Comparison of ENCODE assay signal across 10 cellular contexts in genomic region chr17:39794249-39794970, GRCh38. TPM values are rescaled to one million over a fixed set of nuclear protein-coding genes. Genes with fewer than 3 reads are reported as not detected.
A peak's percentile ranks its signal among the peaks of the same experiment; 100 is the strongest.
DNase-seq lines count a peak whose midpoint lies in the region; ATAC-seq and TF ChIP-seq lines count a peak whose summit lies in the region.
"Had no signal": no experiment of that assay in that cellular context is flagged by ENCODE, and none has a peak within 500 bp of the region (broad histone marks: within the 10 kb centered on the region; RNA-seq: fewer than 3 reads in every experiment).

No MANE protein-coding gene starts in this region.

- peak overlapping the region; percentile 22 to 82 (median 74) for H3K4me3 Mint-ChIP-seq in CD8-positive, alpha-beta memory T cell
- H3K4me3 Mint-ChIP-seq in activated CD8-positive, alpha-beta T cell treated with anti-CD3 and anti-CD28 coated beads for 36 hours = peak overlapping the region; percentile 9

- H3K4me1 Mint-ChIP-seq in CD8-positive, alpha-beta memory T cell = peaks cover 67 to 85% (median 84%) of the 10 kb centered on the region in 3 donors
- peaks cover 75% of the 10 kb centered on the region for H3K4me1 Mint-ChIP-seq in activated CD8-positive, alpha-beta T cell treated with anti-CD3 and anti-CD28 coated beads for 36 hours (ENCODE audit: low read depth)

- no peaks in the 10 kb centered on the region for H3K9me2 ChIP-seq in hepatocyte (replicated peaks; ENCODE audit: insufficient read depth)

- peak in 3 of 5 donors; percentile 45 to 57 (median 48) for DNase-seq in CD8-positive, alpha-beta memory T cell
- DNase-seq in activated CD8-positive, alpha-beta T cell treated with anti-CD3 and anti-CD28 coated beads for 36 hours = peak; percentile 62
- no peak for DNase-seq in esophagus squamous epithelium (lab: John Stamatoyannopoulos, UW)
- no peak for DNase-seq in activated CD8-positive, alpha-beta memory T cell treated with anti-CD3 and anti-CD28 coated beads, Interleukin-2, amount 50 U/mL, for 4 hours
- no peak for DNase-seq in heart left ventricle
- no peak for DNase-seq in hepatocyte (ENCODE audit: low spot score)
- DNase-seq: NCI-H774 had no signal

- no peak for TF ChIP-seq CTCF in activated CD8-positive, alpha-beta T cell treated with anti-CD3 and anti-CD28 coated beads for 36 hours (IDR thresholded peaks at IDR 0.05)
- TF ChIP-seq CTCF in esophagus squamous epithelium (IDR thresholded peaks at IDR 0.05) (no peak), heart left ventricle (IDR thresholded peaks at IDR 0.05) (no peak), hepatocyte (IDR thresholded peaks at IDR 0.05; ENCODE audit: poor library complexity) (no peak)

- peaks cover 3% of the 10 kb centered on the region for H3K36me3 ChIP-seq in CD8-positive, alpha-beta memory T cell (ENCODE audit: insufficient read depth, low read length)
- H3K36me3 ChIP-seq in esophagus squamous epithelium (no peaks in the 10 kb centered on the region), heart left ventricle (no peaks in the 10 kb centered on the region), hepatocyte (replicated peaks; ENCODE audit: insufficient read depth, low read depth) (no peaks in the 10 kb centered on the region)
- H3K36me3 ChIP-seq: breast epithelium had no signal

- H3K27me3 Mint-ChIP-seq in CD8-positive, alpha-beta memory T cell = no peaks in the 10 kb centered on the region
- no peaks in the 10 kb centered on the region for H3K27me3 Mint-ChIP-seq in activated CD8-positive, alpha-beta T cell treated with anti-CD3 and anti-CD28 coated beads for 36 hours

- 50 to 76% methylated on average over 2 of the region's 2 CpGs for WGBS in esophagus squamous epithelium, 2 donors
- 79 to 85% (median 83%) methylated on average over 2 of the region's 2 CpGs for WGBS in heart left ventricle, 4 donors
- WGBS in hepatocyte (ENCODE audit: low lambda C conversion rate, missing lambda C conversion rate) = 95% methylated on average over 2 of the region's 2 CpGs

- peak overlapping the region; percentile 81 to 97 (median 92) for H3K27ac Mint-ChIP-seq in CD8-positive, alpha-beta memory T cell
- H3K27ac Mint-ChIP-seq in activated CD8-positive, alpha-beta T cell treated with anti-CD3 and anti-CD28 coated beads for 36 hours = peak overlapping the region; percentile 84

- H3K4me1 ChIP-seq in CD8-positive, alpha-beta memory T cell (ENCODE audit: insufficient read depth, low read length) = peaks cover 71% of the 10 kb centered on the region
- H3K4me1 ChIP-seq in esophagus squamous epithelium = no peaks in the 10 kb centered on the region
- no peaks in the 10 kb centered on the region for H3K4me1 ChIP-seq in heart left ventricle
- no peaks in the 10 kb centered on the region for H3K4me1 ChIP-seq in hepatocyte (ENCODE audit: insufficient read depth)
- H3K4me1 ChIP-seq: breast epithelium had no signal

- no peak overlapping the region for H2AFZ ChIP-seq in hepatocyte

- POLR2A ChIA-PET in CD8-positive, alpha-beta memory T cell (lab: Charles Lee) = interaction anchor here (0.7 to 3.1 kb wide), 6 partner anchors 12 to 49 kb away, joined by 3 to 24 read pairs (median 6); no protein-coding TSS in a partner anchor
- POLR2A ChIA-PET in activated CD8-positive, alpha-beta T cell treated with anti-CD3 and anti-CD28 coated beads for 36 hours (lab: Charles Lee) = interaction anchor here (0.9 to 5.2 kb wide), 10 partner anchors 13 to 71 kb away, joined by 3 to 19 read pairs (median 4); no protein-coding TSS in a partner anchor

- ATAC-seq in GM19035 (IDR thresholded peaks at IDR 0.05; ENCODE audit: unreplicated experiment) (peak; percentile 87), HG03039 (IDR thresholded peaks at IDR 0.05; ENCODE audit: unreplicated experiment) (peak; percentile 50), heart left ventricle (no peak)
- peak; percentile 58 for ATAC-seq in activated CD8-positive, alpha-beta T cell treated with anti-CD3 and anti-CD28 coated beads for 36 hours

- no peaks in the 10 kb centered on the region for H3K9me3 Mint-ChIP-seq in CD8-positive, alpha-beta memory T cell
- peaks cover 1% of the 10 kb centered on the region for H3K9me3 Mint-ChIP-seq in activated CD8-positive, alpha-beta T cell treated with anti-CD3 and anti-CD28 coated beads for 36 hours

- TF ChIP-seq POLR2A in esophagus squamous epithelium (IDR thresholded peaks at IDR 0.05) (peak in 1 of 4 donors; percentile 35), heart left ventricle (IDR thresholded peaks at IDR 0.05) (no peak)

- no peaks in the 10 kb centered on the region for H3K9me3 ChIP-seq in CD8-positive, alpha-beta memory T cell (ENCODE audit: low read length)
- H3K9me3 ChIP-seq in esophagus squamous epithelium (no peaks in the 10 kb centered on the region), heart left ventricle (no peaks in the 10 kb centered on the region), hepatocyte (ENCODE audit: low read depth) (no peaks in the 10 kb centered on the region)
- H3K9me3 ChIP-seq: breast epithelium had no signal

- H3K27me3 ChIP-seq in CD8-positive, alpha-beta memory T cell (ENCODE audit: insufficient read depth, low read length, poor library complexity, severe bottlenecking) = no peaks in the 10 kb centered on the region
- H3K27me3 ChIP-seq in esophagus squamous epithelium (peaks cover 0 to 20% (median 0%) of the 10 kb centered on the region in 4 donors), heart left ventricle (peaks cover 0 to 19% (median 6%) of the 10 kb centered on the region in 9 donors), hepatocyte (no peaks in the 10 kb centered on the region)
- H3K27me3 ChIP-seq: breast epithelium had no signal

- intact Hi-C loops in activated CD8-positive, alpha-beta T cell treated with anti-CD3 and anti-CD28 coated beads for 36 hours (cut with micrococcal nuclease) = loop anchor here (5.0 kb wide), 2 partner anchors 37 to 48 kb away; no protein-coding TSS in a partner anchor
- intact Hi-C loops in esophagus squamous epithelium (cut with DNase I) = no loop called here
- intact Hi-C loops in heart left ventricle (cut with DNase I) = no loop called here

- peak overlapping the region; percentile 17 for H3K4me3 ChIP-seq in CD8-positive, alpha-beta memory T cell (ENCODE audit: low read length)
- H3K4me3 ChIP-seq in esophagus squamous epithelium = no peak overlapping the region
- H3K4me3 ChIP-seq in heart left ventricle = no peak overlapping the region
- no peak overlapping the region for H3K4me3 ChIP-seq in hepatocyte
- H3K4me3 ChIP-seq: breast epithelium had no signal

- H3K36me3 Mint-ChIP-seq in CD8-positive, alpha-beta memory T cell = peaks cover 11 to 38% (median 17%) of the 10 kb centered on the region in 3 donors
- peaks cover 46% of the 10 kb centered on the region for H3K36me3 Mint-ChIP-seq in activated CD8-positive, alpha-beta T cell treated with anti-CD3 and anti-CD28 coated beads for 36 hours (ENCODE audit: low read depth)

- H3K27ac ChIP-seq in CD8-positive, alpha-beta memory T cell (ENCODE audit: low read depth, low read length) = no peak overlapping the region
- H3K27ac ChIP-seq in esophagus squamous epithelium (peak overlapping the region in 1 of 4 donors; percentile 9), heart left ventricle (peak overlapping the region in 1 of 12 donors; percentile 56), hepatocyte (no peak overlapping the region)
- H3K27ac ChIP-seq: breast epithelium had no signal

- no peaks in the 10 kb centered on the region for H4K20me1 ChIP-seq in hepatocyte (ENCODE audit: insufficient read depth, poor library complexity, severe bottlenecking)

- H3K79me2 ChIP-seq in hepatocyte = no peaks in the 10 kb centered on the region

- no peak overlapping the region for H3K4me2 ChIP-seq in hepatocyte

- CTCF ChIA-PET in CD8-positive, alpha-beta memory T cell (lab: Charles Lee) = interaction anchor here (0.9 to 1.9 kb wide), 9 partner anchors 11 to 173 kb away, joined by 3 to 8 read pairs (median 3); no protein-coding TSS in a partner anchor
- CTCF ChIA-PET in activated CD8-positive, alpha-beta T cell treated with anti-CD3 and anti-CD28 coated beads for 36 hours (lab: Charles Lee) = interaction anchor here (1.0 to 1.7 kb wide), 9 partner anchors 8 to 171 kb away, joined by 3 to 5 read pairs (median 3); partner anchors contain the start of gene MIEN1

RNA-seq across cellular contexts. Expression of gene GRB7, which starts 56.7 kb away (rescaled TPM):
- not detected for total RNA-seq in CD8-positive, alpha-beta memory T cell
- polyA plus RNA-seq in CD8-positive, alpha-beta memory T cell = not detected
- total RNA-seq in activated CD8-positive, alpha-beta T cell treated with anti-CD3 and anti-CD28 coated beads for 36 hours = 1 to 10 TPM in 1 of 2 experiments, not detected in 1; 1.2 TPM
- total RNA-seq in esophagus squamous epithelium = 10 to 100 TPM; 25.1 to 62.1 (median 55.9) TPM
- total RNA-seq in heart left ventricle = 1 to 10 TPM in 7 of 9 donors, under 1 TPM in 2; 0.48 to 8.2 (median 1.7) TPM
- 1 to 10 TPM in 1 of 2 donors, under 1 TPM in 1; 0.57 to 1.3 TPM for polyA plus RNA-seq in heart left ventricle
- total RNA-seq in hepatocyte = 19.0 and 22.8 TPM in 2 replicates
- polyA plus RNA-seq in hepatocyte = 29.4 and 29.7 TPM in 2 replicates

Comparison
In these comparisons a context has a peak if more than half of its experiments do, and no peak if none do; other contexts are left out.
1. DNase-seq: peak in CD8-positive, alpha-beta memory T cell (3 of 5) and activated CD8-positive, alpha-beta T cell treated with anti-CD3 and anti-CD28 coated beads for 36 hours (single experiment); none in esophagus squamous epithelium (single experiment), activated CD8-positive, alpha-beta memory T cell treated with anti-CD3 and anti-CD28 coated beads, Interleukin-2, amount 50 U/mL, for 4 hours (single experiment), heart left ventricle (0 of 5) and hepatocyte (single experiment).
2. ATAC-seq: peak in GM19035 (single experiment), HG03039 (single experiment) and activated CD8-positive, alpha-beta T cell treated with anti-CD3 and anti-CD28 coated beads for 36 hours (single experiment); none in heart left ventricle (0 of 4).